In the genomic region with DNA sequence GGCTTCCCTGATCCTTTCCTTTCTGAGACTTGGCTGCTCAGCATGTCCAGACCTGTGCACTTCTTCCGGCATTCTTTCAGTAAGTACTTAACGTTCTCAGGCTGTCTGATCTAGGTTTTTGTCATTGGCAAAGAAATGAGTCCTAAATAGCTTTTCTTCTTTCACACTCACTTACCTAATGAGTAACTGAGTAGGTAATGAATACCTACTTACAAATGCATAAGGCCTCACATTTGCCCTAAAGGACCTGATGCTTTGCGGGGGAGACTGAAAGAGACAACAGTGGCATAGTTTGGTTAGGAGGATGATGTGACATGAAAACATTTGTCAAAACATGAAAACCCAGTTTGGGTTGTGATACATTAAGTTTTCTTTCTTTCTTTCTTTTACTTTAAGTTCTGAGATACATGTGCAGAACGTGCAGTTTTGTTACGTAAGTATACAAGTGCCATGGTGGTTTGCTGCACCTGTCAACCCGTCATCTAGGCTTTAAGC, we compare ENCODE assay signal across 10 cellular contexts.
DNase-seq lines count a peak whose midpoint lies in the region; ATAC-seq, FAIRE-seq and TF ChIP-seq lines count a peak whose summit lies in the region.
"Had no signal": no experiment of that assay in that cellular context is flagged by ENCODE, and none has a peak within 500 bp of the region (broad histone marks: within the 10 kb centered on the region; RNA-seq: fewer than 3 reads in every experiment).

No MANE protein-coding gene starts in this region.

- dilution Hi-C loops in keratinocyte (cut with MboI; ENCODE audit: extremely low pct_ligation_motif_present, low sequenced_read_pairs), result no loop called here

- no peaks in the 10 kb centered on the region for H3K9me3 Mint-ChIP-seq in activated CD4-positive, alpha-beta T cell treated with anti-CD3 and anti-CD28 coated beads, Interleukin-2, amount 10 ng/mL, durations not matched to agents 24 days and 14 days
- H3K9me3 Mint-ChIP-seq in activated CD4-positive, alpha-beta T cell treated with anti-CD3 and anti-CD28 coated beads, Interleukin-2, amount 10 ng/mL, durations not matched to agents 7 days and 5 days, result peaks cover 14% of the 10 kb centered on the region

- H3K36me3 ChIP-seq in keratinocyte (ENCODE audit: control insufficient read depth in 2 of 2, extremely low read depth in 1 of 2, insufficient read depth in 2 of 2, low read length in 2 of 2) (no peaks in the 10 kb centered on the region), stomach (no peaks in the 10 kb centered on the region)

- peak overlapping the region; percentile 11 for H3K4me2 ChIP-seq in keratinocyte (ENCODE audit: control insufficient read depth, extremely low read depth, insufficient read depth, low read depth, low read length)

- WGBS in stomach, 5 donors, result 78 to 93% (median 87%) methylated on average over 6 of the region's 6 CpGs

- no peaks in the 10 kb centered on the region for H3K79me2 ChIP-seq in keratinocyte (ENCODE audit: control insufficient read depth, insufficient read depth, low read length)

- POLR2A ChIA-PET in activated CD4-positive, alpha-beta T cell treated with anti-CD3 and anti-CD28 coated beads, Interleukin-2, amount 10 ng/mL, durations not matched to agents 7 days and 5 days (lab: Charles Lee), result no interaction called here

- no peak overlapping the region for H2AFZ ChIP-seq in keratinocyte (ENCODE audit: control insufficient read depth, low read length)

- no peak for TF ChIP-seq POLR2A in stomach (IDR thresholded peaks at IDR 0.05)

- H3K27me3 ChIP-seq in keratinocyte (ENCODE audit: control insufficient read depth, extremely low read depth, insufficient read depth, low read length) (no peaks in the 10 kb centered on the region), stomach (no peaks in the 10 kb centered on the region)

- no peak overlapping the region for H3K9ac ChIP-seq in keratinocyte (ENCODE audit: control insufficient read depth, extremely low read depth, insufficient read depth, low read length)

- H3K4me1 ChIP-seq in keratinocyte (ENCODE audit: control insufficient read depth, extremely low read depth, insufficient read depth, low read length) (peaks cover 31% of the 10 kb centered on the region), stomach (no peaks in the 10 kb centered on the region)

- no peaks in the 10 kb centered on the region for H3K9me3 ChIP-seq in keratinocyte (ENCODE audit: control insufficient read depth, low read depth, low read length)
- H3K9me3 ChIP-seq in stomach, result no peaks in the 10 kb centered on the region

- no peak overlapping the region for H3K4me3 ChIP-seq in keratinocyte (ENCODE audit: control insufficient read depth in 2 of 3, extremely low read depth in 1 of 3, insufficient read depth in 2 of 3, low read depth in 1 of 3, low read length in 3 of 3)
- H3K4me3 ChIP-seq in stomach, result no peak overlapping the region

- peaks cover 9% of the 10 kb centered on the region for H3K4me1 Mint-ChIP-seq in activated CD4-positive, alpha-beta T cell treated with anti-CD3 and anti-CD28 coated beads, Interleukin-2, amount 10 ng/mL, durations not matched to agents 24 days and 14 days
- peaks cover 7% of the 10 kb centered on the region for H3K4me1 Mint-ChIP-seq in activated CD4-positive, alpha-beta T cell treated with anti-CD3 and anti-CD28 coated beads, Interleukin-2, amount 10 ng/mL, durations not matched to agents 7 days and 5 days

- H3K36me3 Mint-ChIP-seq in activated CD4-positive, alpha-beta T cell treated with anti-CD3 and anti-CD28 coated beads, Interleukin-2, amount 10 ng/mL, durations not matched to agents 24 days and 14 days (ENCODE audit: low read depth), result no peaks in the 10 kb centered on the region
- H3K36me3 Mint-ChIP-seq in activated CD4-positive, alpha-beta T cell treated with anti-CD3 and anti-CD28 coated beads, Interleukin-2, amount 10 ng/mL, durations not matched to agents 7 days and 5 days (ENCODE audit: low read depth), result peaks cover 9% of the 10 kb centered on the region

- intact Hi-C loops in activated CD4-positive, alpha-beta T cell treated with anti-CD3 and anti-CD28 coated beads, Interleukin-2, amount 10 ng/mL, durations not matched to agents 24 days and 14 days (cut with micrococcal nuclease), result no loop called here
- intact Hi-C loops in stomach (cut with DNase I; ENCODE audit: low total_unique reads), result no loop called here

- H3K27ac ChIP-seq in keratinocyte (ENCODE audit: control insufficient read depth, insufficient read depth, low read length) (peak overlapping the region; percentile 65), stomach (no peak overlapping the region)

- no peaks in the 10 kb centered on the region for H3K9me1 ChIP-seq in keratinocyte (ENCODE audit: control insufficient read depth, extremely low read depth, insufficient read depth, low read length)

- ATAC-seq in GM21390 (IDR thresholded peaks at IDR 0.05; ENCODE audit: unreplicated experiment) (peak; percentile 98), HG03175 (IDR thresholded peaks at IDR 0.05; ENCODE audit: unreplicated experiment) (peak; percentile 97)

- peak overlapping the region; percentile 10 for H3K27ac Mint-ChIP-seq in activated CD4-positive, alpha-beta T cell treated with anti-CD3 and anti-CD28 coated beads, Interleukin-2, amount 10 ng/mL, durations not matched to agents 24 days and 14 days
- no peak overlapping the region for H3K27ac Mint-ChIP-seq in activated CD4-positive, alpha-beta T cell treated with anti-CD3 and anti-CD28 coated beads, Interleukin-2, amount 10 ng/mL, durations not matched to agents 7 days and 5 days

- no peak for TF ChIP-seq EP300 in stomach (IDR thresholded peaks at IDR 0.05)

- no peak overlapping the region for H3K4me3 Mint-ChIP-seq in activated CD4-positive, alpha-beta T cell treated with anti-CD3 and anti-CD28 coated beads, Interleukin-2, amount 10 ng/mL, durations not matched to agents 24 days and 14 days
- H3K4me3 Mint-ChIP-seq in activated CD4-positive, alpha-beta T cell treated with anti-CD3 and anti-CD28 coated beads, Interleukin-2, amount 10 ng/mL, durations not matched to agents 7 days and 5 days, result no peak overlapping the region

- TF ChIP-seq CTCF in keratinocyte (optimal IDR thresholded peaks at IDR 0.05 in 1 of 3, IDR thresholded peaks at IDR 0.05 in 1 of 3, conservative IDR thresholded peaks at IDR 0.05 in 1 of 3; ENCODE audit: extremely low read depth in 1 of 3, insufficient read depth in 2 of 3, low read length in 3 of 3), result no peak
- TF ChIP-seq CTCF in stomach (IDR thresholded peaks at IDR 0.05), result no peak

- peak; percentile 96 for FAIRE-seq in keratinocyte (lab: Jason Lieb, UNC)

- CTCF ChIA-PET in activated CD4-positive, alpha-beta T cell treated with anti-CD3 and anti-CD28 coated beads, Interleukin-2, amount 10 ng/mL, durations not matched to agents 7 days and 5 days (lab: Charles Lee), result interaction anchor here (1.1 kb wide), 1 partner anchor 253 kb away, joined by 3 read pairs; no protein-coding TSS in a partner anchor

- no peaks in the 10 kb centered on the region for H4K20me1 ChIP-seq in keratinocyte (ENCODE audit: control insufficient read depth, extremely low read depth, insufficient read depth, low read length)

- no peaks in the 10 kb centered on the region for H3K27me3 Mint-ChIP-seq in activated CD4-positive, alpha-beta T cell treated with anti-CD3 and anti-CD28 coated beads, Interleukin-2, amount 10 ng/mL, durations not matched to agents 24 days and 14 days
- no peaks in the 10 kb centered on the region for H3K27me3 Mint-ChIP-seq in activated CD4-positive, alpha-beta T cell treated with anti-CD3 and anti-CD28 coated beads, Interleukin-2, amount 10 ng/mL, durations not matched to agents 7 days and 5 days

- DNase-seq in activated CD4-positive, alpha-beta T cell treated with anti-CD3 and anti-CD28 coated beads, Interleukin-2, amount 10 ng/mL, durations not matched to agents 24 days and 14 days, result no peak
- DNase-seq in activated CD4-positive, alpha-beta T cell treated with anti-CD3 and anti-CD28 coated beads, Interleukin-2, amount 10 ng/mL, durations not matched to agents 7 days and 5 days, result no peak
- peak; percentile 89 for DNase-seq in keratinocyte (ENCODE audit: low read depth, low spot score)
- no peak for DNase-seq in C1 segment of cervical spinal cord (lab: John Stamatoyannopoulos, UW)
- no peak for DNase-seq in stomach
- DNase-seq in HuH-7 (ENCODE audit: low spot score), result no peak
- DNase-seq: activated CD4-positive, alpha-beta T cell treated with anti-CD3 and anti-CD28 coated beads for 1 hour; NCI-H2081 treated with DMSO at 0.1 percent for 48 hours had no signal
